ENCODE assay signal across 12 cellular contexts in the genomic region with DNA sequence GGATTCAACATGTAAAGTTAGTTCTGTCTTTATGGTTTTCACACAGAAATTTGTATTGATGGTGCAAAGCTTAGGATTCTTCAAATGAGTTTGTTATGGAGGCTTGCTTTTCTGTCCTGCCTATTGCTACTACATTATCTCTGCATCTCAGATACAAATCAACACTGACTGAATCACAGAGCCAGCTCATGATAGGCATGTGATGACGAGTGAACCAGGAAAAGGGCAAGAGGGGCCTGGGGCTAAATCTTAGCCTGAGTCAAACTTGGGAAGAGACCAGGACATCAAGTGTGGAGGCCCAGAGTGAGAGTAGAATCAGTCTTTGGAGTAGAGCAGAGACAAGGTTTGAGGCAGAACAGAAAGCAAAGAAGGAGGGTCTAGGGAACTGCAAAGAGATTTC.
DNase-seq lines count a peak whose midpoint lies in the region; TF ChIP-seq lines count a peak whose summit lies in the region.
"Had no signal": no experiment of that assay in that cellular context is flagged by ENCODE, and none has a peak within 500 bp of the region (broad histone marks: within the 10 kb centered on the region; RNA-seq: fewer than 3 reads in every experiment).

No MANE protein-coding gene starts in this region.

- H3K27ac ChIP-seq in left ventricle myocardium inferior (replicated peaks): no peak overlapping the region
- H3K27ac ChIP-seq: SJCRH30 had no signal

- no peaks in the 10 kb centered on the region for H3K36me3 ChIP-seq in left ventricle myocardium inferior
- H3K36me3 ChIP-seq: SJCRH30 had no signal

- H3K27me3 ChIP-seq in left ventricle myocardium inferior (ENCODE audit: low read depth): no peaks in the 10 kb centered on the region
- H3K27me3 ChIP-seq: SJCRH30 had no signal

- peaks cover 4% of the 10 kb centered on the region for H3K9me3 ChIP-seq in left ventricle myocardium inferior (replicated peaks)
- H3K9me3 ChIP-seq: SJCRH30 had no signal

- intact Hi-C loops in left ventricle myocardium inferior (cut with micrococcal nuclease): no loop called here

- peaks cover 18% of the 10 kb centered on the region for H3K4me1 ChIP-seq in left ventricle myocardium inferior

- H3K4me3 ChIP-seq in left ventricle myocardium inferior: no peak overlapping the region
- H3K4me3 ChIP-seq: mucosa of descending colon, SJCRH30 had no signal

- peak; percentile 8 for DNase-seq in ACHN
- peak; percentile 44 for DNase-seq in HCEC 1CT
- peak; percentile 73 for DNase-seq in T1000 (lab: John Stamatoyannopoulos, UW)
- peak; percentile 46 for DNase-seq in fibroblast of peridontal ligament (ENCODE audit: extremely low read depth)
- DNase-seq in left ventricle myocardium inferior: no peak
- DNase-seq in middle frontal gyrus (ENCODE audit: extremely low spot score, low spot score): no peak
- DNase-seq in mesenteric fat pad (ENCODE audit: low spot score): no peak
- no peak for DNase-seq in NCI-H187 treated with DMSO at 0.1 percent for 48 hours (lab: John Stamatoyannopoulos, UW)
- DNase-seq: GDM1, mucosa of descending colon, NCI-H69, SJCRH30 had no signal

- in situ Hi-C loops in ACHN (cut with HindIII; ENCODE audit: low pct_ligation_motif_present, low pct_unique_long_range_greater_than_20kb, low sequenced_read_pairs): no loop called here

- TF ChIP-seq CTCF in left ventricle myocardium inferior (IDR thresholded peaks at IDR 0.05; ENCODE audit: borderline replicate concordance): no peak

Comparison
In these comparisons a context has a peak if more than half of its experiments do, and no peak if none do; other contexts are left out.
1. DNase-seq: peak in ACHN (single experiment), HCEC 1CT (single experiment), T1000 (single experiment) and fibroblast of peridontal ligament (single experiment); none in left ventricle myocardium inferior (single experiment), middle frontal gyrus (single experiment), mesenteric fat pad (single experiment) and NCI-H187 treated with DMSO at 0.1 percent for 48 hours (single experiment).